In genomic region chr6:154331750-154332149, GRCh38 we compare ENCODE assay signal across 22 cellular contexts. TPM values are rescaled to one million over a fixed set of nuclear protein-coding genes. Genes with fewer than 3 reads are reported as not detected.
"Had no signal": no experiment of that assay in that cellular context is flagged by ENCODE, and none has a peak within 500 bp of the region (broad histone marks: within the 10 kb centered on the region; RNA-seq: fewer than 3 reads in every experiment).

No MANE protein-coding gene starts in this region.

- H3K9me3 ChIP-seq: SJCRH30 had no signal

- H3K4me3 ChIP-seq: SJCRH30 had no signal

- H3K36me3 ChIP-seq: SJCRH30 had no signal

- DNase-seq: Kasumi-1, MM.1S, NCI-H1092 treated with DMSO at 0.1 percent for 48 hours, NCI-H1436, NCI-H1694, NCI-H187 treated with DMSO at 0.1 percent for 48 hours, NCI-H2029 treated with DMSO at 0.1 percent for 48 hours, NCI-H2171 treated with DMSO at 0.1 percent for 48 hours, NCI-H2227 treated with DMSO at 0.1 percent for 48 hours, NCI-H526 treated with DMSO at 0.1 percent for 48 hours, NCI-H748 treated with DMSO at 0.1 percent for 48 hours, PC-3, SHP77 treated with DMSO at 0.1 percent for 48 hours, SJCRH30, T-helper 1 cell had no signal

- H3K27me3 ChIP-seq: SJCRH30 had no signal

- H3K9ac ChIP-seq: KMS-11 had no signal

- H3K4me1 ChIP-seq: SJCRH30 had no signal

- H3K4me2 ChIP-seq: KMS-11 had no signal

- H3K27ac ChIP-seq: KMS-11, RWPE1, SJCRH30 had no signal

- ATAC-seq: Panc1, PC-3, SK-N-SH treated with all-trans-retinoic acid at 6 μM for 48 hours had no signal

RNA-seq across cellular contexts. Expression of gene IPCEF1, which starts 24.9 kb away (rescaled TPM):
- total RNA-seq: HT-29, NCI-H460, OCI-LY7 had no signal
